ENCODE assay signal across 9 cellular contexts in genomic region chr1:222582099-222582774, GRCh38. TPM values are rescaled to one million over a fixed set of nuclear protein-coding genes. Genes with fewer than 3 reads are reported as not detected.
A peak's percentile ranks its signal among the peaks of the same experiment; 100 is the strongest.
DNase-seq lines count a peak whose midpoint lies in the region; ATAC-seq, FAIRE-seq and TF ChIP-seq lines count a peak whose summit lies in the region.
"Had no signal": no experiment of that assay in that cellular context is flagged by ENCODE, and none has a peak within 500 bp of the region (broad histone marks: within the 10 kb centered on the region; RNA-seq: fewer than 3 reads in every experiment).

No MANE protein-coding gene starts in this region.

- no peaks in the 10 kb centered on the region for H3K27me3 ChIP-seq in BJ (ENCODE audit: control insufficient read depth, insufficient read depth, low read length)

- H3K4me3 ChIP-seq in BJ (ENCODE audit: low read depth, low read length) (no peak overlapping the region), choroid plexus epithelial cell (ENCODE audit: low read depth, low read length) (no peak overlapping the region)

- peak; percentile 13 for DNase-seq in BJ (ENCODE audit: low read depth)
- DNase-seq in GM19239 (ENCODE audit: insufficient read length, low spot score), result no peak
- DNase-seq in choroid plexus epithelial cell (ENCODE audit: low read depth), result peak; percentile 17
- no peak for DNase-seq in nucleus accumbens (lab: John Stamatoyannopoulos, UW)
- DNase-seq in NCI-H748 (lab: John Stamatoyannopoulos, UW; ENCODE audit: unreplicated experiment), result no peak
- DNase-seq in activated CD4-positive, alpha-beta T cell treated with anti-CD3 and anti-CD28 coated beads, Interleukin-2, amount 50 U/mL, for 1 hour, result no peak
- DNase-seq in NCI-H748 treated with DMSO at 0.1 percent for 48 hours (lab: John Stamatoyannopoulos, UW), result no peak
- DNase-seq: NCI-H69 had no signal

- FAIRE-seq in GM19239 (lab: Jason Lieb, UNC), result peak; percentile 55

- H3K36me3 ChIP-seq in BJ (ENCODE audit: control insufficient read depth, insufficient read depth, low read length), result peaks cover 2% of the 10 kb centered on the region

- CTCF ChIA-PET in BJ (lab: Yijun Ruan, JAX), result interaction anchor here (1.1 kb wide), 1 partner anchor 21 kb away, joined by 4 read pairs; no protein-coding TSS in a partner anchor

- TF ChIP-seq CTCF in BJ (IDR thresholded peaks at IDR 0.05; ENCODE audit: insufficient read depth, low read depth, low read length) (no peak), choroid plexus epithelial cell (conservative IDR thresholded peaks at IDR 0.05; ENCODE audit: low read depth, low read length) (no peak)

- ATAC-seq in HG03354 (IDR thresholded peaks at IDR 0.05; ENCODE audit: poor library complexity, severe bottlenecking, unreplicated experiment), result peak; percentile 71

- POLR2A ChIA-PET in BJ (lab: Charles Lee), result no interaction called here

RNA-seq across cellular contexts. Expression of gene TAF1A, which starts 7.5 kb away (rescaled TPM):
- polyA plus RNA-seq in BJ (2011; rRNA removed), result 2.2 and 4.2 TPM in 2 replicates
- 1.4 TPM in 2 replicates for polyA minus RNA-seq in BJ (2011; rRNA and poly(A)+ RNA removed)

RNA-seq across cellular contexts. Expression of gene HHIPL2, which starts 34.3 kb away (rescaled TPM):
- polyA plus RNA-seq in BJ (2011; rRNA removed), result 0.23 and 0.32 TPM in 2 replicates
- not detected in 2 replicates for polyA minus RNA-seq in BJ (2011; rRNA and poly(A)+ RNA removed)

RNA-seq across cellular contexts. Expression of gene MIA3, which starts 35.7 kb away (rescaled TPM):
- 46.7 and 79.3 TPM in 2 replicates for polyA plus RNA-seq in BJ (2011; rRNA removed)
- 26.2 and 27.3 TPM in 2 replicates for polyA minus RNA-seq in BJ (2011; rRNA and poly(A)+ RNA removed)

Comparison
In these comparisons a context has a peak if more than half of its experiments do, and no peak if none do; other contexts are left out.
1. DNase-seq: peak in BJ (single experiment) and choroid plexus epithelial cell (single experiment); none in GM19239 (single experiment), nucleus accumbens (0 of 56), NCI-H748 (single experiment), activated CD4-positive, alpha-beta T cell treated with anti-CD3 and anti-CD28 coated beads, Interleukin-2, amount 50 U/mL, for 1 hour (single experiment) and NCI-H748 treated with DMSO at 0.1 percent for 48 hours (single experiment).